ENCODE assay signal across 25 cellular contexts in the genomic region with DNA sequence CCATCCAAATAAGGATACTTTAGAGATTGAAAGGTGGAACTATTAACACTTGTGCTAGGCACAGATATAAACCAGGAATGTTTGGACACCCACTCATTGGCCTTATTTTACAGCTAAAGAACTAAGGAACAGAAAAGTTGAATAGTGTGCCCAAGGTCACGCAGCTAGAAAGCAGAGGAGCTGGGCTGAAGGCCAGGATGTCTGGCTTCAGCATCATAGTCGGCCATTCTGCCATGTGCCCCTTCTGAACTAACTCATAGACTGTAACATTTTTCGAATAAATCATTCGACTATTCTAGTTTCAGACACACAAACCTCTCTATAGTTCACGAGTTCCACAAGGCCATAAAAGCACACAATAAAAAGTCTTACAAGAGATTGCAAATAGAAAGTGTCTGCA.
DNase-seq lines count a peak whose midpoint lies in the region; ATAC-seq and TF ChIP-seq lines count a peak whose summit lies in the region.
"Had no signal": no experiment of that assay in that cellular context is flagged by ENCODE, and none has a peak within 500 bp of the region (broad histone marks: within the 10 kb centered on the region; RNA-seq: fewer than 3 reads in every experiment).

No MANE protein-coding gene starts in this region.

- peaks cover 24% of the 10 kb centered on the region for H3K36me3 Mint-ChIP-seq in activated CD8-positive, alpha-beta T cell treated with anti-CD3 and anti-CD28 coated beads for 36 hours (ENCODE audit: low read depth)
- peaks cover 52% of the 10 kb centered on the region for H3K36me3 Mint-ChIP-seq in activated CD8-positive, alpha-beta T cell treated with anti-CD3 and anti-CD28 coated beads, Interleukin-2, amount 10 ng/mL, durations not matched to agents 7 days and 5 days (ENCODE audit: low read depth)
- no peaks in the 10 kb centered on the region for H3K36me3 Mint-ChIP-seq in T-helper 17 cell (ENCODE audit: low read depth)
- H3K36me3 Mint-ChIP-seq in natural killer cell treated with Interleukin-12 subunit alpha and Interleukin-12 subunit beta and Interleukin-15 and Interleukin-18, amount 100 ng/mL, for 72 hours = peaks cover 25% of the 10 kb centered on the region

- no peak overlapping the region for H3K4me3 Mint-ChIP-seq in activated CD8-positive, alpha-beta T cell treated with anti-CD3 and anti-CD28 coated beads for 36 hours
- H3K4me3 Mint-ChIP-seq in activated CD8-positive, alpha-beta T cell treated with anti-CD3 and anti-CD28 coated beads, Interleukin-2, amount 10 ng/mL, durations not matched to agents 7 days and 5 days = no peak overlapping the region
- peak overlapping the region; percentile 15 for H3K4me3 Mint-ChIP-seq in T-helper 17 cell
- H3K4me3 Mint-ChIP-seq in natural killer cell treated with Interleukin-12 subunit alpha and Interleukin-12 subunit beta and Interleukin-15 and Interleukin-18, amount 100 ng/mL, for 72 hours = peak overlapping the region; percentile 70
- H3K4me3 Mint-ChIP-seq: GM23338, HFFc6 had no signal

- CTCF ChIA-PET in activated CD8-positive, alpha-beta T cell treated with anti-CD3 and anti-CD28 coated beads for 36 hours (lab: Charles Lee) = interaction anchor here (2.1 kb wide), 1 partner anchor 9 kb away, joined by 7 read pairs; no protein-coding TSS in a partner anchor
- CTCF ChIA-PET in activated CD8-positive, alpha-beta T cell treated with anti-CD3 and anti-CD28 coated beads, Interleukin-2, amount 10 ng/mL, durations not matched to agents 7 days and 5 days (lab: Charles Lee) = interaction anchor here (1.2 to 1.3 kb wide), 2 partner anchors 9 to 13 kb away, joined by 3 to 4 read pairs; no protein-coding TSS in a partner anchor

- H3K36me3 ChIP-seq in adrenal gland (replicated peaks in 1 of 2) = no peaks in the 10 kb centered on the region
- H3K36me3 ChIP-seq in spleen = peaks cover 0 to 67% (median 6%) of the 10 kb centered on the region in 6 donors
- H3K36me3 ChIP-seq: HAP-1 had no signal

- 47 to 64% (median 56%) methylated on average over 5 of the region's 5 CpGs for WGBS in adrenal gland, 4 donors
- 91 to 97% (median 93%) methylated on average over 5 of the region's 5 CpGs for WGBS in spleen, 5 donors

- H3K27ac ChIP-seq in adrenal gland (no peak overlapping the region), spleen (no peak overlapping the region)
- H3K27ac ChIP-seq: RWPE1 had no signal

- ATAC-seq in activated CD8-positive, alpha-beta T cell treated with anti-CD3 and anti-CD28 coated beads for 36 hours = no peak
- ATAC-seq in activated CD8-positive, alpha-beta T cell treated with anti-CD3 and anti-CD28 coated beads, Interleukin-2, amount 10 ng/mL, durations not matched to agents 7 days and 5 days = no peak
- ATAC-seq in T-helper 17 cell = no peak
- ATAC-seq in natural killer cell treated with Interleukin-12 subunit alpha and Interleukin-12 subunit beta and Interleukin-15 and Interleukin-18, amount 100 ng/mL, for 72 hours = no peak
- ATAC-seq: GM23338 had no signal

- H3K4me3 ChIP-seq in adrenal gland = no peak overlapping the region
- no peak overlapping the region for H3K4me3 ChIP-seq in spleen
- H3K4me3 ChIP-seq: GM23338, HAP-1 had no signal

- TF ChIP-seq POLR2A in adrenal gland (IDR thresholded peaks at IDR 0.05) (no peak), spleen (IDR thresholded peaks at IDR 0.05) (no peak)

- no peaks in the 10 kb centered on the region for H3K4me1 ChIP-seq in adrenal gland (replicated peaks in 1 of 2)
- peaks cover 0 to 3% (median 0%) of the 10 kb centered on the region in 6 donors for H3K4me1 ChIP-seq in spleen
- H3K4me1 ChIP-seq: HAP-1 had no signal

- peaks cover 33% of the 10 kb centered on the region for H3K4me1 Mint-ChIP-seq in activated CD8-positive, alpha-beta T cell treated with anti-CD3 and anti-CD28 coated beads for 36 hours (ENCODE audit: low read depth)
- H3K4me1 Mint-ChIP-seq in activated CD8-positive, alpha-beta T cell treated with anti-CD3 and anti-CD28 coated beads, Interleukin-2, amount 10 ng/mL, durations not matched to agents 7 days and 5 days (ENCODE audit: low read depth) = peaks cover 42% of the 10 kb centered on the region
- H3K4me1 Mint-ChIP-seq in T-helper 17 cell = peaks cover 12% of the 10 kb centered on the region
- peaks cover 37 to 43% of the 10 kb centered on the region in 2 donors for H3K4me1 Mint-ChIP-seq in natural killer cell treated with Interleukin-12 subunit alpha and Interleukin-12 subunit beta and Interleukin-15 and Interleukin-18, amount 100 ng/mL, for 72 hours (ENCODE audit: low read depth in 2 of 2)

- H3K9me3 ChIP-seq in T-helper 17 cell (ENCODE audit: control insufficient read depth, low read length, poor library complexity, severe bottlenecking) = no peaks in the 10 kb centered on the region
- no peaks in the 10 kb centered on the region for H3K9me3 ChIP-seq in adrenal gland (replicated peaks in 1 of 3)
- peaks cover 0 to 10% (median 8%) of the 10 kb centered on the region in 8 donors for H3K9me3 ChIP-seq in spleen
- H3K9me3 ChIP-seq: HAP-1 had no signal

- H3K27ac Mint-ChIP-seq in activated CD8-positive, alpha-beta T cell treated with anti-CD3 and anti-CD28 coated beads for 36 hours = peak overlapping the region; percentile 84
- no peak overlapping the region for H3K27ac Mint-ChIP-seq in activated CD8-positive, alpha-beta T cell treated with anti-CD3 and anti-CD28 coated beads, Interleukin-2, amount 10 ng/mL, durations not matched to agents 7 days and 5 days
- no peak overlapping the region for H3K27ac Mint-ChIP-seq in T-helper 17 cell
- H3K27ac Mint-ChIP-seq in natural killer cell treated with Interleukin-12 subunit alpha and Interleukin-12 subunit beta and Interleukin-15 and Interleukin-18, amount 100 ng/mL, for 72 hours = peak overlapping the region; percentile 95 to 98
- H3K27ac Mint-ChIP-seq: GM23338, HFFc6 had no signal

- intact Hi-C loops in activated CD8-positive, alpha-beta T cell treated with anti-CD3 and anti-CD28 coated beads for 36 hours (cut with micrococcal nuclease) = no loop called here
- intact Hi-C loops in adrenal gland (cut with DNase I) (no loop called here), spleen (cut with DNase I; ENCODE audit: low total_unique reads) (no loop called here)

- H3K9me3 Mint-ChIP-seq in activated CD8-positive, alpha-beta T cell treated with anti-CD3 and anti-CD28 coated beads for 36 hours = peaks cover 3% of the 10 kb centered on the region
- peaks cover 17% of the 10 kb centered on the region for H3K9me3 Mint-ChIP-seq in activated CD8-positive, alpha-beta T cell treated with anti-CD3 and anti-CD28 coated beads, Interleukin-2, amount 10 ng/mL, durations not matched to agents 7 days and 5 days (ENCODE audit: insufficient read depth)
- H3K9me3 Mint-ChIP-seq in natural killer cell treated with Interleukin-12 subunit alpha and Interleukin-12 subunit beta and Interleukin-15 and Interleukin-18, amount 100 ng/mL, for 72 hours = no peaks in the 10 kb centered on the region
- H3K9me3 Mint-ChIP-seq: HFFc6 had no signal

- POLR2A ChIA-PET in activated CD8-positive, alpha-beta T cell treated with anti-CD3 and anti-CD28 coated beads for 36 hours (lab: Charles Lee) = interaction anchor here (1.8 to 2.9 kb wide), 2 partner anchors 25 to 97 kb away, joined by 7 to 8 read pairs; partner anchors contain the start of gene ITPR1
- POLR2A ChIA-PET in activated CD8-positive, alpha-beta T cell treated with anti-CD3 and anti-CD28 coated beads, Interleukin-2, amount 10 ng/mL, durations not matched to agents 7 days and 5 days (lab: Charles Lee) = no interaction called here

- no peak for TF ChIP-seq CTCF in activated CD8-positive, alpha-beta T cell treated with anti-CD3 and anti-CD28 coated beads for 36 hours (IDR thresholded peaks at IDR 0.05)
- no peak for TF ChIP-seq CTCF in adrenal gland (IDR thresholded peaks at IDR 0.05)
- TF ChIP-seq CTCF in spleen (IDR thresholded peaks at IDR 0.05 in 8 of 11, conservative IDR thresholded peaks at IDR 0.05 in 3 of 11) = no peak

- H3K27me3 ChIP-seq in adrenal gland (no peaks in the 10 kb centered on the region), spleen (replicated peaks in 1 of 7) (no peaks in the 10 kb centered on the region)

- H3K27me3 Mint-ChIP-seq in activated CD8-positive, alpha-beta T cell treated with anti-CD3 and anti-CD28 coated beads for 36 hours = no peaks in the 10 kb centered on the region
- no peaks in the 10 kb centered on the region for H3K27me3 Mint-ChIP-seq in activated CD8-positive, alpha-beta T cell treated with anti-CD3 and anti-CD28 coated beads, Interleukin-2, amount 10 ng/mL, durations not matched to agents 7 days and 5 days (ENCODE audit: low read depth)
- no peaks in the 10 kb centered on the region for H3K27me3 Mint-ChIP-seq in T-helper 17 cell
- H3K27me3 Mint-ChIP-seq in natural killer cell treated with Interleukin-12 subunit alpha and Interleukin-12 subunit beta and Interleukin-15 and Interleukin-18, amount 100 ng/mL, for 72 hours = no peaks in the 10 kb centered on the region

- no peak for DNase-seq in activated CD8-positive, alpha-beta T cell treated with anti-CD3 and anti-CD28 coated beads for 36 hours
- DNase-seq in activated CD8-positive, alpha-beta T cell treated with anti-CD3 and anti-CD28 coated beads, Interleukin-2, amount 10 ng/mL, durations not matched to agents 7 days and 5 days = no peak
- no peak for DNase-seq in T-helper 17 cell
- DNase-seq in adrenal gland = peak; percentile 21 to 67 (median 42)
- no peak for DNase-seq in natural killer cell treated with Interleukin-12 subunit alpha and Interleukin-12 subunit beta and Interleukin-15 and Interleukin-18, amount 100 ng/mL, for 72 hours (ENCODE audit: low spot score)
- DNase-seq in spleen = no peak
- DNase-seq in NCI-H2081 treated with DMSO at 0.1 percent for 48 hours (lab: John Stamatoyannopoulos, UW) = no peak
- DNase-seq in stimulated activated CD4-positive, alpha-beta T cell treated with anti-CD3 and anti-CD28 coated beads, Interleukin-1b, Interleukin-23, amount 100 ng/mL, for 48 hours = no peak
- DNase-seq: Calu3, DMS79 treated with DMSO at 0.1 percent for 48 hours, GF-D8, HFFc6, KG1, MM.1S, NCI-H1417, NCI-H1694, NCI-H2029 treated with DMSO at 0.1 percent for 48 hours, NCI-H2171, NCI-H226, NCI-H510A, NCI-H69, SHP77 had no signal

Comparison
In these comparisons a context has a peak if more than half of its experiments do, and no peak if none do; other contexts are left out.
1. H3K27ac Mint-ChIP-seq: peak in activated CD8-positive, alpha-beta T cell treated with anti-CD3 and anti-CD28 coated beads for 36 hours (single experiment) and natural killer cell treated with Interleukin-12 subunit alpha and Interleukin-12 subunit beta and Interleukin-15 and Interleukin-18, amount 100 ng/mL, for 72 hours (2 of 2); none in activated CD8-positive, alpha-beta T cell treated with anti-CD3 and anti-CD28 coated beads, Interleukin-2, amount 10 ng/mL, durations not matched to agents 7 days and 5 days (single experiment) and T-helper 17 cell (single experiment).
2. DNase-seq: peak in adrenal gland (7 of 7); none in activated CD8-positive, alpha-beta T cell treated with anti-CD3 and anti-CD28 coated beads for 36 hours (single experiment), activated CD8-positive, alpha-beta T cell treated with anti-CD3 and anti-CD28 coated beads, Interleukin-2, amount 10 ng/mL, durations not matched to agents 7 days and 5 days (single experiment), T-helper 17 cell (0 of 3), natural killer cell treated with Interleukin-12 subunit alpha and Interleukin-12 subunit beta and Interleukin-15 and Interleukin-18, amount 100 ng/mL, for 72 hours (single experiment), spleen (single experiment), NCI-H2081 treated with DMSO at 0.1 percent for 48 hours (single experiment) and stimulated activated CD4-positive, alpha-beta T cell treated with anti-CD3 and anti-CD28 coated beads, Interleukin-1b, Interleukin-23, amount 100 ng/mL, for 48 hours (single experiment).
3. H3K4me3 Mint-ChIP-seq: peak in T-helper 17 cell (single experiment) and natural killer cell treated with Interleukin-12 subunit alpha and Interleukin-12 subunit beta and Interleukin-15 and Interleukin-18, amount 100 ng/mL, for 72 hours (single experiment); none in activated CD8-positive, alpha-beta T cell treated with anti-CD3 and anti-CD28 coated beads for 36 hours (single experiment) and activated CD8-positive, alpha-beta T cell treated with anti-CD3 and anti-CD28 coated beads, Interleukin-2, amount 10 ng/mL, durations not matched to agents 7 days and 5 days (single experiment).